ENCODE assay signal across 28 cellular contexts in the genomic region with DNA sequence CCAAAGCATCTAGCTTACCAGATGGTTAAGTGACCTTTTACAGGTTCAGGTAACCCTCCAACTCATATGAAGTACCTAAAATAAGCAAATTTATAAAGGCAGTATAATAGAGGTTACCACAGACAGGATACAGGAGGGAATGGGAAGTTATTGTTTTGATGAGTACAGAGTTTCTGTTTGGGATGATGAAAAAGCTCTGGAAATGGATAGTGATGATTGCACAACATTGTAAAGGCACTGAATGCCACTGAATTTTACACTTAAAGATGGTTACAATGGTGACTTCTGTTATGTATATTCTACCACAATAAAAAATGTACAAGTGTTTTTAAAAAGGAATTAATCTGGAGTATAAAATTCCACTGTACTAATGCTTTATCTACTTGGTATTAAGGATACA.
"Had no signal": no experiment of that assay in that cellular context is flagged by ENCODE, and none has a peak within 500 bp of the region (broad histone marks: within the 10 kb centered on the region; RNA-seq: fewer than 3 reads in every experiment).

No MANE protein-coding gene starts in this region.

- H3K36me3 ChIP-seq: stomach, suprapubic skin, thoracic aorta, thyroid gland, tibial artery, tibial nerve, transverse colon, upper lobe of left lung, upper lobe of right lung, uterus, vagina had no signal

- H3K27me3 ChIP-seq: stomach, suprapubic skin, testis, thyroid gland, tibial artery, tibial nerve, upper lobe of left lung, upper lobe of right lung, uterus, vagina had no signal

- FAIRE-seq: urothelium cell line had no signal

- H3K4me1 ChIP-seq: stomach, suprapubic skin, testis, thyroid gland, tibial artery, tibial nerve, transverse colon, upper lobe of left lung, upper lobe of right lung, uterus, vagina had no signal

- H3K4me1 Mint-ChIP-seq: stimulated activated effector memory CD8-positive, alpha-beta T cell treated with anti-CD3 and anti-CD28 coated beads, Interleukin-12 subunit alpha, Interleukin-12 subunit beta, amount 100 ng/mL, for 72 hours; stimulated activated memory B cell treated with anti-CD40 and anti-IgM and Interleukin-4, amounts not matched to agents 10 μg/mL and 1 μg/mL and 100 μg/mL, for 72 hours; stimulated activated naive CD8-positive, alpha-beta T cell treated with anti-CD3 and anti-CD28 coated beads, Interleukin-15, amount 100 ng/mL, for 72 hours had no signal

- H3K9me3 ChIP-seq: stomach, suprapubic skin, testis, thoracic aorta, thyroid gland, tibial artery, tibial nerve, transverse colon, upper lobe of left lung, upper lobe of right lung, uterus, vagina had no signal

- H3K27ac ChIP-seq: stomach, suprapubic skin, testis, thoracic aorta, thyroid gland, tibial artery, tibial nerve, transverse colon, upper lobe of left lung, upper lobe of right lung, uterus, vagina had no signal

- DNase-seq: stimulated activated CD4-positive, alpha-beta T cell treated with anti-CD3 and anti-CD28 coated beads, Interleukin-2, amount 100 ng/mL, for 24 hours; stimulated activated CD4-positive, alpha-beta T cell treated with anti-CD3 and anti-CD28 coated beads, Interleukin-2, amount 100 ng/mL, for 48 hours; stimulated activated CD4-positive, alpha-beta T cell treated with anti-CD3 and anti-CD28 coated beads, Interleukin-4, amount 100 ng/mL, for 1 hour; stimulated activated CD4-positive, alpha-beta T cell treated with anti-CD3 and anti-CD28 coated beads, Interleukin-4, amount 100 ng/mL, for 24 hours; stimulated activated CD4-positive, alpha-beta T cell treated with anti-CD3 and anti-CD28 coated beads, Interleukin-4, amount 100 ng/mL, for 4 hours; stimulated activated CD8-positive, alpha-beta memory T cell treated with anti-CD3 and anti-CD28 coated beads, Interleukin-4, amount 100 ng/mL, for 48 hours; stimulated activated naive CD4-positive, alpha-beta T cell treated with Interleukin-2 at 50 U/mL for 16 hours; stimulated activated naive CD8-positive, alpha-beta T cell treated with anti-CD3 and anti-CD28 coated beads, Interleukin-15, amount 100 ng/mL, for 72 hours; stimulated activated naive CD8-positive, alpha-beta T cell treated with anti-CD3 and anti-CD28 coated beads, Interleukin-15, Interleukin-2, amounts not matched to agents 100 U/mL and 50 U/mL, for 24 hours; stomach; substantia nigra; testis; thyroid gland; tibial artery; transverse colon; trophoblast cell; upper lobe of left lung; upper lobe of right lung; uterus had no signal

- ATAC-seq: stimulated activated effector memory CD8-positive, alpha-beta T cell treated with anti-CD3 and anti-CD28 coated beads, Interleukin-12 subunit alpha, Interleukin-12 subunit beta, amount 100 ng/mL, for 72 hours; stimulated activated memory B cell treated with anti-CD40 and anti-IgM and Interleukin-4, amounts not matched to agents 10 μg/mL and 1 μg/mL and 100 μg/mL, for 72 hours; stimulated activated naive CD8-positive, alpha-beta T cell treated with anti-CD3 and anti-CD28 coated beads, Interleukin-15, amount 100 ng/mL, for 72 hours; stimulated activated naive CD8-positive, alpha-beta T cell treated with anti-CD3 and anti-CD28 coated beads, Interleukin-15, Interleukin-2, amounts not matched to agents 100 U/mL and 50 U/mL, for 24 hours; upper lobe of right lung had no signal

- H3K27me3 Mint-ChIP-seq: stimulated activated naive CD8-positive, alpha-beta T cell treated with anti-CD3 and anti-CD28 coated beads, Interleukin-15, amount 100 ng/mL, for 72 hours had no signal

- H3K27ac Mint-ChIP-seq: stimulated activated effector memory CD8-positive, alpha-beta T cell treated with anti-CD3 and anti-CD28 coated beads, Interleukin-12 subunit alpha, Interleukin-12 subunit beta, amount 100 ng/mL, for 72 hours; stimulated activated memory B cell treated with anti-CD40 and anti-IgM and Interleukin-4, amounts not matched to agents 10 μg/mL and 1 μg/mL and 100 μg/mL, for 72 hours; stimulated activated naive CD8-positive, alpha-beta T cell treated with anti-CD3 and anti-CD28 coated beads, Interleukin-15, amount 100 ng/mL, for 72 hours; stimulated activated naive CD8-positive, alpha-beta T cell treated with anti-CD3 and anti-CD28 coated beads, Interleukin-15, Interleukin-2, amounts not matched to agents 100 ng/mL and 50 ng/mL, for 24 hours; type B pancreatic cell had no signal

- H3K4me3 Mint-ChIP-seq: stimulated activated effector memory CD8-positive, alpha-beta T cell treated with anti-CD3 and anti-CD28 coated beads, Interleukin-12 subunit alpha, Interleukin-12 subunit beta, amount 100 ng/mL, for 72 hours; stimulated activated memory B cell treated with anti-CD40 and anti-IgM and Interleukin-4, amounts not matched to agents 10 μg/mL and 1 μg/mL and 100 μg/mL, for 72 hours; stimulated activated naive CD8-positive, alpha-beta T cell treated with anti-CD3 and anti-CD28 coated beads, Interleukin-15, amount 100 ng/mL, for 72 hours; stimulated activated naive CD8-positive, alpha-beta T cell treated with anti-CD3 and anti-CD28 coated beads, Interleukin-15, Interleukin-2, amounts not matched to agents 100 ng/mL and 50 ng/mL, for 24 hours; type B pancreatic cell had no signal

- H3K36me3 Mint-ChIP-seq: stimulated activated effector memory CD8-positive, alpha-beta T cell treated with anti-CD3 and anti-CD28 coated beads, Interleukin-12 subunit alpha, Interleukin-12 subunit beta, amount 100 ng/mL, for 72 hours; stimulated activated memory B cell treated with anti-CD40 and anti-IgM and Interleukin-4, amounts not matched to agents 10 μg/mL and 1 μg/mL and 100 μg/mL, for 72 hours; type B pancreatic cell had no signal

- H3K4me3 ChIP-seq: stomach, suprapubic skin, testis, thoracic aorta, thyroid gland, tibial artery, tibial nerve, transverse colon, upper lobe of left lung, upper lobe of right lung, uterus, vagina had no signal

- H3K9me3 Mint-ChIP-seq: stimulated activated effector memory CD8-positive, alpha-beta T cell treated with anti-CD3 and anti-CD28 coated beads, Interleukin-12 subunit alpha, Interleukin-12 subunit beta, amount 100 ng/mL, for 72 hours; stimulated activated memory B cell treated with anti-CD40 and anti-IgM and Interleukin-4, amounts not matched to agents 10 μg/mL and 1 μg/mL and 100 μg/mL, for 72 hours; stimulated activated naive CD8-positive, alpha-beta T cell treated with anti-CD3 and anti-CD28 coated beads, Interleukin-15, amount 100 ng/mL, for 72 hours; stimulated activated naive CD8-positive, alpha-beta T cell treated with anti-CD3 and anti-CD28 coated beads, Interleukin-15, Interleukin-2, amounts not matched to agents 100 ng/mL and 50 ng/mL, for 24 hours; type B pancreatic cell had no signal
